ENCODE assay signal across 9 cellular contexts in the genomic region with DNA sequence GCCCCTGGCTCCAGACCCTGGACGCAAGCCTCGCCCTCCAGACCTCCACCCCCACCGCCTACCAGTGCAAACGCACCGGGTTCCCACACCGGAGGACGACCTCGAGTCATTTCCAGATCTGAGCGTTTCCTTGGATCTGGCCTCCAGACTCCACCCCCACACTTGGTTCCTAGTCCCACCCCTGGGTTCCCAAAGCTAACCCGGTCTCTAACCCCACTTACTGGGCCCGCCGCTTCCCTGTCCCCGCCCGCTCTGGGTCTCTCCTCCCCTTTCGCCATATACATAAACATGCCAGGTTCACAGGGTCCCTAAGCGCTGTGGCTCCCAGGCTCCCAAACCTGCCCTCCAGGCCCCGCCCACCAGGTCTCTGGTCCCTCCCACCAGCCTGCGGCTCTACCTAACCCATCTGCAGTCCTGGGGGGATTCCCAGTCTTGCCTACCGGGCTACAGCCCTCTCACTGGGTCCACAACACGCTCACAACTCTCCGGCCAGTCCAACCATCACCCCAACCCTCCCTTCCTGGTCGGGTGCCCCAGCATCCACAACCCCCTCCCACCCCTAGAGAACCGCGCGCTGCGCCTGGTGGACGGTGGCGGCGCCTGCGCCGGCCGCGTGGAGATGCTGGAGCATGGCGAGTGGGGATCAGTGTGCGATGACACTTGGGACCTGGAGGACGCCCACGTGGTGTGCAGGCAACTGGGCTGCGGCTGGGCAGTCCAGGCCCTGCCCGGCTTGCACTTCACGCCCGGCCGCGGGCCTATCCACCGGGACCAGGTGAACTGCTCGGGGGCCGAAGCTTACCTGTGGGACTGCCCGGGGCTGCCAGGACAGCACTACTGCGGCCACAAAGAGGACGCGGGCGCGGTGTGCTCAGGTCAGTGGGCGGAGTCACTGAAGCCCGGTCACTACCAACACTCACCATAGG. TPM values are rescaled to one million over a fixed set of nuclear protein-coding genes. Genes with fewer than 3 reads are reported as not detected.
DNase-seq lines count a peak whose midpoint lies in the region; ATAC-seq, FAIRE-seq and TF ChIP-seq lines count a peak whose summit lies in the region.
"Had no signal": no experiment of that assay in that cellular context is flagged by ENCODE, and none has a peak within 500 bp of the region (broad histone marks: within the 10 kb centered on the region; RNA-seq: fewer than 3 reads in every experiment).

No MANE protein-coding gene starts in this region.

- POLR2A ChIA-PET in CD8-positive, alpha-beta memory T cell (lab: Charles Lee) = no interaction called here
- POLR2A ChIA-PET in RWPE1 (lab: Yijun Ruan, JAX; ENCODE audit: low non-redundant PET) = no interaction called here

- WGBS in pancreas, 2 donors = 45 to 51% methylated on average over 53 to 54 of the region's 54 CpGs

- DNase-seq in CD8-positive, alpha-beta memory T cell = no peak
- DNase-seq in RWPE1 (ENCODE audit: low spot score) (peak; percentile 13), frontal cortex (ENCODE audit: low spot score in 2 of 2) (peak; percentile 42 to 46), pancreas (peak in 4 of 6 donors; percentile 44 to 69 (median 54)), HT-29 (ENCODE audit: low spot score) (no peak), occipital lobe (lab: John Stamatoyannopoulos, UW) (no peak), NCI-H146 treated with DMSO at 0.1 percent for 48 hours (lab: John Stamatoyannopoulos, UW; ENCODE audit: unreplicated experiment) (no peak)

- peaks cover 33 to 60% (median 39%) of the 10 kb centered on the region in 3 donors for H3K4me1 Mint-ChIP-seq in CD8-positive, alpha-beta memory T cell

- no peaks in the 10 kb centered on the region for H3K9me3 ChIP-seq in CD8-positive, alpha-beta memory T cell (ENCODE audit: low read length)
- H3K9me3 ChIP-seq in pancreas = no peaks in the 10 kb centered on the region

- peaks cover 42% of the 10 kb centered on the region for H3K36me3 ChIP-seq in CD8-positive, alpha-beta memory T cell (ENCODE audit: insufficient read depth, low read length)
- H3K36me3 ChIP-seq in pancreas = no peaks in the 10 kb centered on the region

- H3K27me3 Mint-ChIP-seq in CD8-positive, alpha-beta memory T cell = no peaks in the 10 kb centered on the region

- peaks cover 8 to 90% (median 18%) of the 10 kb centered on the region in 3 donors for H3K36me3 Mint-ChIP-seq in CD8-positive, alpha-beta memory T cell

- no peak overlapping the region for H3K27ac ChIP-seq in CD8-positive, alpha-beta memory T cell (ENCODE audit: low read depth, low read length)
- H3K27ac ChIP-seq in RWPE1 (no peak overlapping the region), pancreas (no peak overlapping the region)

- peaks cover 50% of the 10 kb centered on the region for H3K4me1 ChIP-seq in CD8-positive, alpha-beta memory T cell (ENCODE audit: insufficient read depth, low read length)
- H3K4me1 ChIP-seq in pancreas = peaks cover 0 to 5% (median 0%) of the 10 kb centered on the region in 3 donors

- CTCF ChIA-PET in CD8-positive, alpha-beta memory T cell (lab: Charles Lee) = no interaction called here
- CTCF ChIA-PET in RWPE1 (lab: Yijun Ruan, JAX) = interaction anchor here (1.0 kb wide), 1 partner anchor 35 kb away, joined by 3 read pairs; no protein-coding TSS in a partner anchor

- FAIRE-seq in frontal cortex (lab: Jason Lieb, UNC) (no peak), pancreas (lab: Jason Lieb, UNC) (no peak)

- TF ChIP-seq CTCF in RWPE1 (conservative IDR thresholded peaks at IDR 0.05; ENCODE audit: low read depth) (no peak), pancreas (IDR thresholded peaks at IDR 0.05) (no peak)

- intact Hi-C loops in pancreas (cut with DNase I) = no loop called here

- no peaks in the 10 kb centered on the region for H3K27me3 ChIP-seq in CD8-positive, alpha-beta memory T cell (ENCODE audit: insufficient read depth, low read length, poor library complexity, severe bottlenecking)
- no peaks in the 10 kb centered on the region for H3K27me3 ChIP-seq in pancreas

- peak overlapping the region in 5 of 8 donors; percentile 5 to 63 (median 39) for H3K27ac Mint-ChIP-seq in CD8-positive, alpha-beta memory T cell

- peak overlapping the region in 1 of 7 donors; percentile 35 for H3K4me3 Mint-ChIP-seq in CD8-positive, alpha-beta memory T cell

- ATAC-seq in pancreas (peak; percentile 52 to 76 (median 56)), HG03457 (IDR thresholded peaks at IDR 0.05; ENCODE audit: unreplicated experiment) (no peak)

- no peak overlapping the region for H3K4me3 ChIP-seq in CD8-positive, alpha-beta memory T cell (ENCODE audit: low read length)
- H3K4me3 ChIP-seq in pancreas = peak overlapping the region; percentile 9 to 50 (median 34)

- H3K9me3 Mint-ChIP-seq in CD8-positive, alpha-beta memory T cell = no peaks in the 10 kb centered on the region

RNA-seq across cellular contexts. Expression of gene CD6, which starts 36.8 kb away (rescaled TPM):
- total RNA-seq in CD8-positive, alpha-beta memory T cell = 100 to 1,000 TPM; 229 to 233 TPM
- 156 TPM for polyA plus RNA-seq in CD8-positive, alpha-beta memory T cell
- total RNA-seq in frontal cortex (0.82 TPM), pancreas (1 to 10 TPM in 4 of 6 donors, under 1 TPM in 2; 0.23 to 2.3 (median 1.2) TPM), occipital lobe (0.16 TPM)
- under 1 TPM; 0.65 to 0.96 TPM for polyA plus RNA-seq in pancreas
- total RNA-seq in HT-29 (2014; rRNA removed; shearing (Covaris generic)) = 0.53 and 2.1 TPM in 2 replicates
- total RNA-seq: lung microvascular endothelial cell had no signal

RNA-seq across cellular contexts. Expression of gene SLC15A3, which starts 56.3 kb away (rescaled TPM):
- total RNA-seq in CD8-positive, alpha-beta memory T cell = 1 to 10 TPM; 1.2 to 1.5 TPM
- polyA plus RNA-seq in CD8-positive, alpha-beta memory T cell = not detected
- 3.3 TPM for total RNA-seq in frontal cortex
- total RNA-seq in pancreas = 10 to 100 TPM in 2 of 6 donors, 1 to 10 TPM in 4; 2.0 to 25.3 (median 4.5) TPM
- polyA plus RNA-seq in pancreas = 1 to 10 TPM; 5.8 to 7.7 TPM
- total RNA-seq in HT-29 (2014; rRNA removed; shearing (Covaris generic)) = 1.4 and 2.6 TPM in 2 replicates
- total RNA-seq in occipital lobe = 5.8 TPM

Comparison
In these comparisons a context has a peak if more than half of its experiments do, and no peak if none do; other contexts are left out.
1. DNase-seq: peak in RWPE1 (single experiment), frontal cortex (2 of 2) and pancreas (4 of 6); none in CD8-positive, alpha-beta memory T cell (0 of 5), HT-29 (single experiment), occipital lobe (single experiment) and NCI-H146 treated with DMSO at 0.1 percent for 48 hours (single experiment).
2. RNA of gene CD6, which starts 36.8 kb away (total RNA-seq): 229 to 233 TPM in CD8-positive, alpha-beta memory T cell; 0.23 to 2.3 TPM in pancreas, 0.82 TPM in frontal cortex (single experiment), 0.53 to 2.1 TPM in HT-29 and 0.16 TPM in occipital lobe (single experiment); every median in the first group is over 10 times any median in the second.